Comparison of ENCODE assay signal across 9 cellular contexts in genomic region chr9:137087409-137087925, GRCh38. TPM values are rescaled to one million over a fixed set of nuclear protein-coding genes. Genes with fewer than 3 reads are reported as not detected.
DNase-seq lines count a peak whose midpoint lies in the region; ATAC-seq and TF ChIP-seq lines count a peak whose summit lies in the region.
"Had no signal": no experiment of that assay in that cellular context is flagged by ENCODE, and none has a peak within 500 bp of the region (broad histone marks: within the 10 kb centered on the region; RNA-seq: fewer than 3 reads in every experiment).

No MANE protein-coding gene starts in this region.

- peak overlapping the region; percentile 90 for H3K27ac ChIP-seq in CD8-positive, alpha-beta T cell (ENCODE audit: low read depth, low read length)
- peak overlapping the region; percentile 91 to 96 for H3K27ac ChIP-seq in ascending aorta
- H3K27ac ChIP-seq in liver (ENCODE audit: low read depth in 1 of 2, low read length in 2 of 2), result peak overlapping the region; percentile 74 to 79

- no peaks in the 10 kb centered on the region for H3K27me3 Mint-ChIP-seq in CD8-positive, alpha-beta T cell (ENCODE audit: low read depth)
- peaks cover 9% of the 10 kb centered on the region for H3K27me3 Mint-ChIP-seq in type B pancreatic cell

- 18% methylated on average over 22 of the region's 22 CpGs for WGBS in liver

- H3K36me3 Mint-ChIP-seq in CD8-positive, alpha-beta T cell, result peaks cover 46% of the 10 kb centered on the region
- no peaks in the 10 kb centered on the region for H3K36me3 Mint-ChIP-seq in type B pancreatic cell

- CTCF ChIA-PET in CD8-positive, alpha-beta T cell (lab: Charles Lee), result interaction anchor here (0.7 to 3.8 kb wide), 8 partner anchors 9 to 602 kb away, joined by 3 to 23 read pairs (median 4); partner anchors contain the start of genes RNF224 and TUBB4B

- POLR2A ChIA-PET in CD8-positive, alpha-beta T cell (lab: Charles Lee), result interaction anchor here (0.8 to 2.6 kb wide), 18 partner anchors 9 to 360 kb away, joined by 3 to 29 read pairs (median 5); partner anchors contain the start of genes AJM1, CYSRT1, EXD3 and NELFB

- peak overlapping the region; percentile 87 for H3K4me3 Mint-ChIP-seq in CD8-positive, alpha-beta T cell
- H3K4me3 Mint-ChIP-seq in type B pancreatic cell, result peak overlapping the region; percentile 92

- no peaks in the 10 kb centered on the region for H3K9me3 Mint-ChIP-seq in CD8-positive, alpha-beta T cell
- no peaks in the 10 kb centered on the region for H3K9me3 Mint-ChIP-seq in type B pancreatic cell

- intact Hi-C loops in CD8-positive, alpha-beta T cell (cut with DNase I, micrococcal nuclease), result loop anchor here (1.0 to 5.0 kb wide), 5 partner anchors 8 to 605 kb away; partner anchors contain the start of genes NOTCH1 (in 1 of the 2), SEC16A (in 1 of the 2) and TUBB4B (in 1 of the 2)
- intact Hi-C loops in ascending aorta (cut with DNase I), result loop anchor here (2.0 to 5.0 kb wide), 3 partner anchors 95 to 370 kb away; partner anchors contain the start of genes NSMF, PAXX and TMEM141

- H3K4me3 ChIP-seq in CD8-positive, alpha-beta T cell (ENCODE audit: low read depth, low read length), result peak overlapping the region; percentile 68
- H3K4me3 ChIP-seq in ascending aorta, result peak overlapping the region; percentile 74 to 99
- H3K4me3 ChIP-seq in liver (ENCODE audit: low read depth in 1 of 3, low read length in 3 of 3), result peak overlapping the region; percentile 27 to 83 (median 51)

- peak overlapping the region; percentile 92 for H3K27ac Mint-ChIP-seq in CD8-positive, alpha-beta T cell
- peak overlapping the region; percentile 35 for H3K27ac Mint-ChIP-seq in type B pancreatic cell

- DNase-seq in CD8-positive, alpha-beta T cell, result no peak
- DNase-seq in ascending aorta (ENCODE audit: low spot score in 2 of 2), result no peak
- no peak for DNase-seq in type B pancreatic cell (ENCODE audit: extremely low spot score, unreplicated experiment)
- DNase-seq in DMS79 (lab: John Stamatoyannopoulos, UW), result no peak
- DNase-seq in effector CD4-positive, alpha-beta T cell, result no peak
- no peak for DNase-seq in ecto neural progenitor cell (ENCODE audit: low spot score)

- H3K9ac ChIP-seq in liver (ENCODE audit: low read depth in 1 of 2, low read length in 2 of 2), result peak overlapping the region in 1 of 2 donors; percentile 26

- H3K27me3 ChIP-seq in CD8-positive, alpha-beta T cell (ENCODE audit: insufficient read depth, low read length), result no peaks in the 10 kb centered on the region
- H3K27me3 ChIP-seq in ascending aorta, result no peaks in the 10 kb centered on the region
- no peaks in the 10 kb centered on the region for H3K27me3 ChIP-seq in liver (ENCODE audit: control insufficient read depth in 4 of 4, insufficient read depth in 4 of 4, low read length in 3 of 4)

- TF ChIP-seq CTCF in CD8-positive, alpha-beta T cell (IDR thresholded peaks at IDR 0.05), result no peak
- no peak for TF ChIP-seq CTCF in ascending aorta (IDR thresholded peaks at IDR 0.05)
- no peak for TF ChIP-seq CTCF in liver (IDR thresholded peaks at IDR 0.05; ENCODE audit: low read depth, low read length, missing input control)
- TF ChIP-seq CTCF in type B pancreatic cell (conservative IDR thresholded peaks at IDR 0.05), result no peak

- peaks cover 24% of the 10 kb centered on the region for H3K4me1 ChIP-seq in CD8-positive, alpha-beta T cell (ENCODE audit: insufficient read depth, low read length)
- H3K4me1 ChIP-seq in ascending aorta (peaks cover 12 to 17% of the 10 kb centered on the region in 2 donors), liver (ENCODE audit: control insufficient read depth in 4 of 4, insufficient read depth in 4 of 4, low read length in 3 of 4) (peaks cover 5 to 20% (median 11%) of the 10 kb centered on the region in 4 donors)

- H3K36me3 ChIP-seq in CD8-positive, alpha-beta T cell (ENCODE audit: insufficient read depth, low read length), result peaks cover 2% of the 10 kb centered on the region
- peaks cover 0 to 5% of the 10 kb centered on the region in 2 donors for H3K36me3 ChIP-seq in ascending aorta
- peaks cover 0 to 15% (median 4%) of the 10 kb centered on the region in 4 donors for H3K36me3 ChIP-seq in liver (ENCODE audit: control insufficient read depth in 4 of 4, insufficient read depth in 3 of 4, low read depth in 1 of 4, low read length in 3 of 4)

- H3K9me3 ChIP-seq in CD8-positive, alpha-beta T cell (ENCODE audit: low read length), result no peaks in the 10 kb centered on the region
- no peaks in the 10 kb centered on the region for H3K9me3 ChIP-seq in ascending aorta
- H3K9me3 ChIP-seq in liver (ENCODE audit: control insufficient read depth in 4 of 4, low read length in 3 of 4), result no peaks in the 10 kb centered on the region

- peaks cover 23% of the 10 kb centered on the region for H3K4me1 Mint-ChIP-seq in CD8-positive, alpha-beta T cell (ENCODE audit: low read depth)
- H3K4me1 Mint-ChIP-seq in type B pancreatic cell (ENCODE audit: unreplicated experiment), result peaks cover 8% of the 10 kb centered on the region

- no peak for TF ChIP-seq RAD21 in liver (IDR thresholded peaks at IDR 0.05)

- no peak for ATAC-seq in CD8-positive, alpha-beta T cell
- ATAC-seq in HG03354 (IDR thresholded peaks at IDR 0.05; ENCODE audit: poor library complexity, severe bottlenecking, unreplicated experiment), result peak; percentile 2

TF ChIP-seq in liver, 16 proteins besides CTCF, POLR2A, EP300 and RAD21 (continues in another document):
- no peak for TF ChIP-seq YY1 (IDR thresholded peaks at IDR 0.05)
- no peak for TF ChIP-seq ATF3 (IDR thresholded peaks at IDR 0.05)
- TF ChIP-seq REST (IDR thresholded peaks at IDR 0.05), result no peak
- TF ChIP-seq JUND (IDR thresholded peaks at IDR 0.05), result no peak
- TF ChIP-seq FOXA1 (IDR thresholded peaks at IDR 0.05), result no peak
- TF ChIP-seq EGR1 (IDR thresholded peaks at IDR 0.05; ENCODE audit: low read depth in 2 of 2), result no peak
- no peak for TF ChIP-seq MAX (IDR thresholded peaks at IDR 0.05)
- TF ChIP-seq GABPA (IDR thresholded peaks at IDR 0.05 in 1 of 2, conservative IDR thresholded peaks at IDR 0.05 in 1 of 2), result no peak
- TF ChIP-seq NR2F2 (IDR thresholded peaks at IDR 0.05), result no peak
- TF ChIP-seq FOXA2 (IDR thresholded peaks at IDR 0.05), result no peak
- no peak for TF ChIP-seq TAF1 (conservative IDR thresholded peaks at IDR 0.05)
- TF ChIP-seq RXRA (IDR thresholded peaks at IDR 0.05), result no peak
- no peak for TF ChIP-seq SP1 (IDR thresholded peaks at IDR 0.05)
- TF ChIP-seq HNF4G (IDR thresholded peaks at IDR 0.05), result no peak
- TF ChIP-seq HNF4A (conservative IDR thresholded peaks at IDR 0.05), result no peak

RNA-seq across cellular contexts. Expression of gene MAN1B1, which starts 0.7 kb away (rescaled TPM):
- 10 to 100 TPM; 60.3 to 62.9 TPM for total RNA-seq in CD8-positive, alpha-beta T cell
- total RNA-seq in ascending aorta, result 85.3 TPM
- 10 to 100 TPM; 19.9 to 31.8 TPM for total RNA-seq in liver
- polyA plus RNA-seq in liver, result 10 to 100 TPM; 23.2 to 29.7 TPM
- 50.3 and 58.9 TPM in 2 replicates for total RNA-seq in type B pancreatic cell (ENCODE audit: low replicate concordance)

RNA-seq across cellular contexts. Expression of gene UAP1L1, which starts 10.2 kb away (rescaled TPM):
- total RNA-seq in CD8-positive, alpha-beta T cell, result 10 to 100 TPM; 14.1 to 18.7 TPM
- total RNA-seq in ascending aorta, result 17.1 TPM
- 1 to 10 TPM; 1.8 to 2.3 TPM for total RNA-seq in liver
- polyA plus RNA-seq in liver, result 1 to 10 TPM in 1 of 2 donors, under 1 TPM in 1; 0.35 to 1.6 TPM
- 3.4 and 5.4 TPM in 2 replicates for total RNA-seq in type B pancreatic cell (ENCODE audit: low replicate concordance)

RNA-seq across cellular contexts. Expression of gene SAPCD2, which starts 17.1 kb away (rescaled TPM):
- under 1 TPM; 0.38 to 0.47 TPM for total RNA-seq in CD8-positive, alpha-beta T cell
- total RNA-seq in ascending aorta (8.7 TPM), liver (1 to 10 TPM in 1 of 2 donors, under 1 TPM in 1; 0.08 to 1.8 TPM), type B pancreatic cell (ENCODE audit: low replicate concordance) (19.1 and 21.9 TPM in 2 replicates)
- under 1 TPM; 0.06 to 0.38 TPM for polyA plus RNA-seq in liver

RNA-seq across cellular contexts. Expression of gene DPP7, which starts 27.1 kb away (rescaled TPM):
- 100 to 1,000 TPM; 311 to 325 TPM for total RNA-seq in CD8-positive, alpha-beta T cell
- total RNA-seq in ascending aorta (176 TPM), liver (10 to 100 TPM; 25.0 to 38.8 TPM), type B pancreatic cell (ENCODE audit: low replicate concordance) (86.5 and 86.7 TPM in 2 replicates)
- 10 to 100 TPM; 62.6 to 71.1 TPM for polyA plus RNA-seq in liver

RNA-seq across cellular contexts. Expression of gene ENTPD2, which starts 33.6 kb away (rescaled TPM):
- not detected for total RNA-seq in CD8-positive, alpha-beta T cell
- total RNA-seq in ascending aorta, result not detected
- total RNA-seq in liver, result under 1 TPM; 0.09 to 0.25 TPM
- under 1 TPM; 0.17 to 0.40 TPM for polyA plus RNA-seq in liver
- 3.3 and 6.4 TPM in 2 replicates for total RNA-seq in type B pancreatic cell (ENCODE audit: low replicate concordance)
- total RNA-seq: LHCN-M2 had no signal
